Comparison of ENCODE assay signal across 9 cellular contexts in the genomic region with DNA sequence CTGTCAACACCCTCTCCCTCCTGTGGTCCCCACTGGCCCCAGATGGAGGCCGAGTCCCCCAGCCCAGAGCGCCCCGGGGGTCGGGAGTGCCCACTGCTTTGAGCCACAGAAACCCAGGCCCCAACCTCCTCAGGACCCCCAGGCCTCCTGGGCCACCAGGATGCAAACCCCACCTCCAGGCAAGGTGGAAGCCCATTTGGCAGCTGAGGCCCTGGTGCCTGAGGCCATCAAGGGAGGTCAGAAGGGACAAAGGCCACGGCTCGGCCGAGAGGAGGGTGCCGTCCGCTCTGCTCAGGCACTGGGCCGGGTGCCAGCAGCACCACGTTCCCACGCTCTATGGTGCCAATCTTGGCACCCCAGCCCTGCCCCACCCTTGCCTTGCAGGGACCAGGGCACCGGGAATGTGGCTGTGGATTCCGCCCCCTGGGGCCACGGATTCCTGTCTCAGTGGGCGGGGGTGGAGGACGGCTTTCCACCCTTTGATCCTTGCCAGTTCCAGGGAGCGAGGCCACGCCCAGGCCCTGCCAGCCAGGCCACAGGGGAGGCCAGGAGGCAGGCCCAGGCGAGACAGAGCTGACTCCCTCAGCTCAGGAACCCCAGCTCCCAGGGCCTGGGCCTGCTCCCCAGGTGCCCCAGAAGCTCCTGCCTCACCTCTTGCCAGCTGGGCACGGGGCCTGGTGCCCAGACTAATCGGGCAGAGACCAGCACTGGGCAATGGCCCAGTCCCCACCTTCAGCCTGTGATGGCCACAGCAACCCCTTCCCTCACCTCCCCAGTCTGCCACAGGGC. TPM values are rescaled to one million over a fixed set of nuclear protein-coding genes. Genes with fewer than 3 reads are reported as not detected.
DNase-seq lines count a peak whose midpoint lies in the region; ATAC-seq and TF ChIP-seq lines count a peak whose summit lies in the region.
"Had no signal": no experiment of that assay in that cellular context is flagged by ENCODE, and none has a peak within 500 bp of the region (broad histone marks: within the 10 kb centered on the region; RNA-seq: fewer than 3 reads in every experiment).

No MANE protein-coding gene starts in this region.

- no peak for ATAC-seq in GM21717 (IDR thresholded peaks at IDR 0.05; ENCODE audit: unreplicated experiment)

- H3K36me3 Mint-ChIP-seq in activated CD4-positive, alpha-beta T cell treated with anti-CD3 and anti-CD28 coated beads, Interleukin-2, amount 10 ng/mL, durations not matched to agents 7 days and 5 days (ENCODE audit: low read depth), result no peaks in the 10 kb centered on the region

- H3K27ac ChIP-seq in liver (ENCODE audit: low read depth in 1 of 2, low read length in 2 of 2), result peak overlapping the region; percentile 61 to 62
- peak overlapping the region; percentile 8 to 89 (median 86) for H3K27ac ChIP-seq in tibial nerve

- 32% methylated on average over 22 of the region's 22 CpGs for WGBS in liver
- 29 to 54% methylated on average over 12 to 19 of the region's 22 CpGs for WGBS in tibial nerve, 2 donors

- peaks cover 32% of the 10 kb centered on the region for H3K4me1 Mint-ChIP-seq in activated CD4-positive, alpha-beta T cell treated with anti-CD3 and anti-CD28 coated beads, Interleukin-2, amount 10 ng/mL, durations not matched to agents 7 days and 5 days

- no peaks in the 10 kb centered on the region for H3K9me3 ChIP-seq in liver (ENCODE audit: control insufficient read depth in 4 of 4, low read length in 3 of 4)
- no peaks in the 10 kb centered on the region for H3K9me3 ChIP-seq in tibial nerve

- no peak for TF ChIP-seq POLR2A in tibial nerve (IDR thresholded peaks at IDR 0.05)

- H3K36me3 ChIP-seq in liver (ENCODE audit: control insufficient read depth in 4 of 4, insufficient read depth in 3 of 4, low read depth in 1 of 4, low read length in 3 of 4) (no peaks in the 10 kb centered on the region), tibial nerve (no peaks in the 10 kb centered on the region)

- peak overlapping the region; percentile 28 for H3K4me3 Mint-ChIP-seq in activated CD4-positive, alpha-beta T cell treated with anti-CD3 and anti-CD28 coated beads, Interleukin-2, amount 10 ng/mL, durations not matched to agents 7 days and 5 days

- H3K4me1 ChIP-seq in liver (ENCODE audit: control insufficient read depth in 4 of 4, insufficient read depth in 4 of 4, low read length in 3 of 4) (peaks cover 27 to 59% (median 36%) of the 10 kb centered on the region in 4 donors), tibial nerve (peaks cover 0 to 75% (median 43%) of the 10 kb centered on the region in 4 donors)

- H3K9me3 Mint-ChIP-seq in activated CD4-positive, alpha-beta T cell treated with anti-CD3 and anti-CD28 coated beads, Interleukin-2, amount 10 ng/mL, durations not matched to agents 7 days and 5 days, result no peaks in the 10 kb centered on the region

- no peak for DNase-seq in activated CD4-positive, alpha-beta T cell treated with anti-CD3 and anti-CD28 coated beads, Interleukin-2, amount 10 ng/mL, durations not matched to agents 7 days and 5 days
- no peak for DNase-seq in activated CD4-positive, alpha-beta T cell treated with anti-CD3 and anti-CD28 coated beads for 1 hour
- DNase-seq in astrocyte of the hippocampus (ENCODE audit: low read depth, low spot score) (peak; percentile 90), tibial nerve (ENCODE audit: low spot score in 2 of 2) (no peak), NCI-H187 (lab: John Stamatoyannopoulos, UW) (no peak), GOT3 (lab: John Stamatoyannopoulos, UW) (no peak)
- DNase-seq: DND-41 had no signal

- TF ChIP-seq EP300 in tibial nerve (IDR thresholded peaks at IDR 0.05), result peak in 1 of 2 donors; percentile 78

- POLR2A ChIA-PET in activated CD4-positive, alpha-beta T cell treated with anti-CD3 and anti-CD28 coated beads, Interleukin-2, amount 10 ng/mL, durations not matched to agents 7 days and 5 days (lab: Charles Lee), result no interaction called here

- TF ChIP-seq RAD21 in liver (IDR thresholded peaks at IDR 0.05), result peak; percentile 42 to 43

- peaks cover 8% of the 10 kb centered on the region for H3K27me3 Mint-ChIP-seq in activated CD4-positive, alpha-beta T cell treated with anti-CD3 and anti-CD28 coated beads, Interleukin-2, amount 10 ng/mL, durations not matched to agents 7 days and 5 days

- no peak overlapping the region for H3K27ac Mint-ChIP-seq in activated CD4-positive, alpha-beta T cell treated with anti-CD3 and anti-CD28 coated beads, Interleukin-2, amount 10 ng/mL, durations not matched to agents 7 days and 5 days

- CTCF ChIA-PET in activated CD4-positive, alpha-beta T cell treated with anti-CD3 and anti-CD28 coated beads, Interleukin-2, amount 10 ng/mL, durations not matched to agents 7 days and 5 days (lab: Charles Lee), result interaction anchor here (0.8 to 3.1 kb wide), 3 partner anchors 76 to 261 kb away, joined by 3 to 12 read pairs (median 4); no protein-coding TSS in a partner anchor

- H3K4me3 ChIP-seq in liver (ENCODE audit: low read depth in 1 of 3, low read length in 3 of 3) (no peak overlapping the region), tibial nerve (no peak overlapping the region)

- no peak for TF ChIP-seq CTCF in liver (IDR thresholded peaks at IDR 0.05; ENCODE audit: low read depth, low read length, missing input control)
- TF ChIP-seq CTCF in tibial nerve (IDR thresholded peaks at IDR 0.05), result no peak

- peaks cover 0 to 2% (median 0%) of the 10 kb centered on the region in 4 donors for H3K27me3 ChIP-seq in liver (ENCODE audit: control insufficient read depth in 4 of 4, insufficient read depth in 4 of 4, low read length in 3 of 4)
- no peaks in the 10 kb centered on the region for H3K27me3 ChIP-seq in tibial nerve

- H3K9ac ChIP-seq in liver (ENCODE audit: low read depth in 1 of 2, low read length in 2 of 2), result no peak overlapping the region

TF ChIP-seq in liver, 16 proteins besides CTCF, POLR2A, EP300 and RAD21 (continues in another document):
- TF ChIP-seq, protein P1, sequence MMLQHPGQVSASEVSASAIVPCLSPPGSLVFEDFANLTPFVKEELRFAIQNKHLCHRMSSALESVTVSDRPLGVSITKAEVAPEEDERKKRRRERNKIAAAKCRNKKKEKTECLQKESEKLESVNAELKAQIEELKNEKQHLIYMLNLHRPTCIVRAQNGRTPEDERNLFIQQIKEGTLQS (IDR thresholded peaks at IDR 0.05), result no peak
- no peak for TF ChIP-seq HNF4G (IDR thresholded peaks at IDR 0.05)
- TF ChIP-seq, protein P2, sequence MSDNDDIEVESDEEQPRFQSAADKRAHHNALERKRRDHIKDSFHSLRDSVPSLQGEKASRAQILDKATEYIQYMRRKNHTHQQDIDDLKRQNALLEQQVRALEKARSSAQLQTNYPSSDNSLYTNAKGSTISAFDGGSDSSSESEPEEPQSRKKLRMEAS (IDR thresholded peaks at IDR 0.05), result no peak
- TF ChIP-seq, protein P3, sequence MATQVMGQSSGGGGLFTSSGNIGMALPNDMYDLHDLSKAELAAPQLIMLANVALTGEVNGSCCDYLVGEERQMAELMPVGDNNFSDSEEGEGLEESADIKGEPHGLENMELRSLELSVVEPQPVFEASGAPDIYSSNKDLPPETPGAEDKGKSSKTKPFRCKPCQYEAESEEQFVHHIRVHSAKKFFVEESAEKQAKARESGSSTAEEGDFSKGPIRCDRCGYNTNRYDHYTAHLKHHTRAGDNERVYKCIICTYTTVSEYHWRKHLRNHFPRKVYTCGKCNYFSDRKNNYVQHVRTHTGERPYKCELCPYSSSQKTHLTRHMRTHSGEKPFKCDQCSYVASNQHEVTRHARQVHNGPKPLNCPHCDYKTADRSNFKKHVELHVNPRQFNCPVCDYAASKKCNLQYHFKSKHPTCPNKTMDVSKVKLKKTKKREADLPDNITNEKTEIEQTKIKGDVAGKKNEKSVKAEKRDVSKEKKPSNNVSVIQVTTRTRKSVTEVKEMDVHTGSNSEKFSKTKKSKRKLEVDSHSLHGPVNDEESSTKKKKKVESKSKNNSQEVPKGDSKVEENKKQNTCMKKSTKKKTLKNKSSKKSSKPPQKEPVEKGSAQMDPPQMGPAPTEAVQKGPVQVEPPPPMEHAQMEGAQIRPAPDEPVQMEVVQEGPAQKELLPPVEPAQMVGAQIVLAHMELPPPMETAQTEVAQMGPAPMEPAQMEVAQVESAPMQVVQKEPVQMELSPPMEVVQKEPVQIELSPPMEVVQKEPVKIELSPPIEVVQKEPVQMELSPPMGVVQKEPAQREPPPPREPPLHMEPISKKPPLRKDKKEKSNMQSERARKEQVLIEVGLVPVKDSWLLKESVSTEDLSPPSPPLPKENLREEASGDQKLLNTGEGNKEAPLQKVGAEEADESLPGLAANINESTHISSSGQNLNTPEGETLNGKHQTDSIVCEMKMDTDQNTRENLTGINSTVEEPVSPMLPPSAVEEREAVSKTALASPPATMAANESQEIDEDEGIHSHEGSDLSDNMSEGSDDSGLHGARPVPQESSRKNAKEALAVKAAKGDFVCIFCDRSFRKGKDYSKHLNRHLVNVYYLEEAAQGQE (IDR thresholded peaks at IDR 0.05), result peak; percentile 67
- TF ChIP-seq TAF1 (conservative IDR thresholded peaks at IDR 0.05), result no peak
- peak; percentile 91 for TF ChIP-seq SP1 (IDR thresholded peaks at IDR 0.05)
- TF ChIP-seq YY1 (IDR thresholded peaks at IDR 0.05), result peak; percentile 80
- TF ChIP-seq FOXA1 (IDR thresholded peaks at IDR 0.05), result peak; percentile 87
- peak in 1 of 2 donors; percentile 63 for TF ChIP-seq JUND (IDR thresholded peaks at IDR 0.05)
- TF ChIP-seq, protein P4, sequence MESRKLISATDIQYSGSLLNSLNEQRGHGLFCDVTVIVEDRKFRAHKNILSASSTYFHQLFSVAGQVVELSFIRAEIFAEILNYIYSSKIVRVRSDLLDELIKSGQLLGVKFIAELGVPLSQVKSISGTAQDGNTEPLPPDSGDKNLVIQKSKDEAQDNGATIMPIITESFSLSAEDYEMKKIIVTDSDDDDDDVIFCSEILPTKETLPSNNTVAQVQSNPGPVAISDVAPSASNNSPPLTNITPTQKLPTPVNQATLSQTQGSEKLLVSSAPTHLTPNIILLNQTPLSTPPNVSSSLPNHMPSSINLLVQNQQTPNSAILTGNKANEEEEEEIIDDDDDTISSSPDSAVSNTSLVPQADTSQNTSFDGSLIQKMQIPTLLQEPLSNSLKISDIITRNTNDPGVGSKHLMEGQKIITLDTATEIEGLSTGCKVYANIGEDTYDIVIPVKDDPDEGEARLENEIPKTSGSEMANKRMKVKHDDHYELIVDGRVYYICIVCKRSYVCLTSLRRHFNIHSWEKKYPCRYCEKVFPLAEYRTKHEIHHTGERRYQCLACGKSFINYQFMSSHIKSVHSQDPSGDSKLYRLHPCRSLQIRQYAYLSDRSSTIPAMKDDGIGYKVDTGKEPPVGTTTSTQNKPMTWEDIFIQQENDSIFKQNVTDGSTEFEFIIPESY (IDR thresholded peaks at IDR 0.05), result no peak
- TF ChIP-seq GABPA (IDR thresholded peaks at IDR 0.05 in 1 of 2, conservative IDR thresholded peaks at IDR 0.05 in 1 of 2), result peak in 1 of 2 donors; percentile 56
- peak; percentile 94 to 96 for TF ChIP-seq RXRA (IDR thresholded peaks at IDR 0.05)
- TF ChIP-seq FOXA2 (IDR thresholded peaks at IDR 0.05), result peak; percentile 34
- TF ChIP-seq NR2F2 (IDR thresholded peaks at IDR 0.05), result peak; percentile 86

RNA-seq across cellular contexts. Expression of a gene that starts 26.3 kb away (rescaled TPM):
- 10 to 100 TPM; 44.2 to 46.6 TPM for total RNA-seq in activated CD4-positive, alpha-beta T cell treated with anti-CD3 and anti-CD28 coated beads, Interleukin-2, amount 10 ng/mL, durations not matched to agents 7 days and 5 days
- total RNA-seq in liver (1 to 10 TPM; 1.2 TPM), tibial nerve (1 to 10 TPM; 1.5 to 7.7 (median 5.4) TPM)
- polyA plus RNA-seq in liver, result under 1 TPM; 0.32 to 0.33 TPM

Comparison
In these comparisons a context has a peak if more than half of its experiments do, and no peak if none do; other contexts are left out.
1. RNA of a gene that starts 26.3 kb away (total RNA-seq): 44.2 to 46.6 TPM in activated CD4-positive, alpha-beta T cell treated with anti-CD3 and anti-CD28 coated beads, Interleukin-2, amount 10 ng/mL, durations not matched to agents 7 days and 5 days; 1.5 to 7.7 TPM in tibial nerve and 1.2 TPM in liver; every median in the first group is over 4 times any median in the second.